8 cellular contexts compared by ENCODE assay signal in the genomic region with DNA sequence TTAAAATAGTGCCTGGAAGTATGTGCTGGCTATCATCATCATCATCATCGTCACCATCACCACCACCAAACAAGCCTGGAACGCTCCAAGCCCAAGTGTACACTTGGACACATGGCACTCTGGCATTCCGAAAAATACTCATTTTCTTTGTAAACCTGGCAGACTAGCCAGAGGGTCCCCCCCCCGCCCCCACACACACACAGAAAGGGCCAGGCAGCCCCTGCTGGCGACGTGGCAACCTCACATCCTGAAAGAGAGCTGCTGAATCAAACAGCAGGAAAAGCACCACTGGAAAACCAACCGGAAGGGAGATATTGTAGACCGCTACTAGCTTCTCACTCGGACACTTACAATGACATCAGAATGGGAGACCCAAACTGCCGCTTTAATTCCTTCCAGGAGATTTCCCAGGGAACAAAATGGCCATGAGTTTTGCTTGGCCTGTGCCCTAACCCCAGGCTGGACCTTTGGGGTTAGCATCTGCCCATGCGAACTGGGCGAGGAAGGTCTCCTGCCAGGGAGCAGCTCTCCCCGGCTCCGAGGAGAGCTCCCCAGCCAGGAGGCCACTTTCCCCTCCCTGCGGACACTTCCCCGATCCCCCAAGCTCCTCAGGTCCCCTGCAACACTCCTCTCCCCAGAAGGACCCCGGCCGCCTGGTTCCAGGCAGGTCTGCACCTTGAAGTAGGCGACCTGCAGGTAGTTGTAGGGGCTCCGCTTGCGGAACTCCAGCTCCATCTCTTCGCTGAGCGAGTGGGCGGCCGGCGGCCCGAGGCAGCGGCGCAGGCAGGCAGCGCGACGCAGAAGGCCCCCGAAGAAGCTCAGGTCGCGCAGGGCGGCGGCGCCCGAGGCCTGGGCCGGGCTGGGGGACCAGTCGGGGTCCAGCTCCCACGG. TPM values are rescaled to one million over a fixed set of nuclear protein-coding genes. Genes with fewer than 3 reads are reported as not detected.
DNase-seq lines count a peak whose midpoint lies in the region; ATAC-seq and TF ChIP-seq lines count a peak whose summit lies in the region.

No MANE protein-coding gene starts in this region.

- no peaks in the 10 kb centered on the region for H3K27me3 ChIP-seq in MG63

- peaks cover 11% of the 10 kb centered on the region for H3K36me3 Mint-ChIP-seq in HFFc6 (ENCODE audit: low read depth)
- H3K36me3 Mint-ChIP-seq in central memory CD8-positive, alpha-beta T cell (ENCODE audit: insufficient read depth): peaks cover 9% of the 10 kb centered on the region

- H3K4me1 Mint-ChIP-seq in HFFc6 (ENCODE audit: low read depth): peaks cover 17% of the 10 kb centered on the region
- H3K4me1 Mint-ChIP-seq in central memory CD8-positive, alpha-beta T cell: peaks cover 13% of the 10 kb centered on the region

- H3K36me3 ChIP-seq in MG63: peaks cover 14% of the 10 kb centered on the region

- ATAC-seq in central memory CD8-positive, alpha-beta T cell (replicated peaks; ENCODE audit: extremely low read depth, poor library complexity, severe bottlenecking): peak; percentile 7
- ATAC-seq in left lobe of liver: peak; percentile 26

- H3K9me3 Mint-ChIP-seq in HFFc6: no peaks in the 10 kb centered on the region
- no peaks in the 10 kb centered on the region for H3K9me3 Mint-ChIP-seq in central memory CD8-positive, alpha-beta T cell

- no peaks in the 10 kb centered on the region for H3K27me3 Mint-ChIP-seq in HFFc6 (ENCODE audit: insufficient read depth)
- no peaks in the 10 kb centered on the region for H3K27me3 Mint-ChIP-seq in central memory CD8-positive, alpha-beta T cell

- no peak overlapping the region for H3K27ac Mint-ChIP-seq in HFFc6
- no peak overlapping the region for H3K27ac Mint-ChIP-seq in central memory CD8-positive, alpha-beta T cell (ENCODE audit: low read depth)

- H3K9me3 ChIP-seq in MG63: no peaks in the 10 kb centered on the region

- H3K4me3 Mint-ChIP-seq in HFFc6: no peak overlapping the region
- no peak overlapping the region for H3K4me3 Mint-ChIP-seq in central memory CD8-positive, alpha-beta T cell

- DNase-seq in NCI-H2107 treated with DMSO at 0.1 percent for 48 hours (lab: John Stamatoyannopoulos, UW; ENCODE audit: unreplicated experiment) (peak; percentile 61), NCI-H2107 (lab: John Stamatoyannopoulos, UW) (no peak), HFFc6 (peak; percentile 77), MG63 (peak; percentile 70), SW480 (ENCODE audit: low spot score) (peak; percentile 77), left lobe of liver (ENCODE audit: low spot score) (peak; percentile 44)
- peak in 1 of 2 donors; percentile 28 for DNase-seq in central memory CD8-positive, alpha-beta T cell (ENCODE audit: low spot score in 2 of 2)
- DNase-seq in stimulated activated CD4-positive, alpha-beta T cell treated with anti-CD3 and anti-CD28 coated beads, Interleukin-2, amount 100 ng/mL, for 48 hours: peak; percentile 35 to 43

- peak; percentile 70 for TF ChIP-seq CTCF in HFFc6 (IDR thresholded peaks at IDR 0.05)

- H3K4me3 ChIP-seq in MG63: peak overlapping the region; percentile 87

RNA-seq across cellular contexts. Expression of a gene that starts 0.8 kb away (rescaled TPM):
- total RNA-seq in HFFc6 (2021; fragmentation: NEBNext Ultra II Directional; extraction: Animal tissue kit (Norgen Biotek cat#: 25700)): 100 to 1,000 TPM; 115 to 169 (median 126) TPM
- total RNA-seq in MG63 (2014; rRNA removed; shearing (Covaris generic); ENCODE audit: low replicate concordance): 32.4 and 37.3 TPM in 2 replicates
- total RNA-seq in left lobe of liver: 26.5 TPM

RNA-seq across cellular contexts. Expression of a gene that starts 1.0 kb away (rescaled TPM):
- total RNA-seq in HFFc6 (2021; fragmentation: NEBNext Ultra II Directional; extraction: Animal tissue kit (Norgen Biotek cat#: 25700)): 1 to 10 TPM; 4.9 to 8.8 (median 6.0) TPM
- 1.3 and 2.0 TPM in 2 replicates for total RNA-seq in MG63 (2014; rRNA removed; shearing (Covaris generic); ENCODE audit: low replicate concordance)
- total RNA-seq in left lobe of liver: 4.0 TPM

RNA-seq across cellular contexts. Expression of a gene that starts 18.7 kb away (rescaled TPM):
- not detected for total RNA-seq in HFFc6 (2021; fragmentation: NEBNext Ultra II Directional; extraction: Animal tissue kit (Norgen Biotek cat#: 25700))
- 0.16 and 0.42 TPM in 2 replicates for total RNA-seq in MG63 (2014; rRNA removed; shearing (Covaris generic); ENCODE audit: low replicate concordance)
- 0.08 TPM for total RNA-seq in left lobe of liver

RNA-seq across cellular contexts. Expression of a gene that starts 26.0 kb away (rescaled TPM):
- not detected for total RNA-seq in HFFc6 (2021; fragmentation: NEBNext Ultra II Directional; extraction: Animal tissue kit (Norgen Biotek cat#: 25700))
- 0.99 TPM in 1 of 2 replicates, not detected in the other for total RNA-seq in MG63 (2014; rRNA removed; shearing (Covaris generic); ENCODE audit: low replicate concordance)
- total RNA-seq in left lobe of liver: not detected

RNA-seq across cellular contexts. Expression of a gene that starts 50.8 kb away (rescaled TPM):
- total RNA-seq in HFFc6 (2021; fragmentation: NEBNext Ultra II Directional; extraction: Animal tissue kit (Norgen Biotek cat#: 25700)): 10 to 100 TPM in 3 of 6 experiments, 1 to 10 TPM in 3; 8.9 to 12.3 (median 10.4) TPM
- total RNA-seq in MG63 (2014; rRNA removed; shearing (Covaris generic); ENCODE audit: low replicate concordance): 10.3 and 15.3 TPM in 2 replicates
- total RNA-seq in left lobe of liver: 15.1 TPM
